ENCODE assay signal across 1 cellular context in genomic region chrX:56782362-56782761, GRCh38.
TF ChIP-seq lines count a peak whose summit lies in the region.

No MANE protein-coding gene starts in this region.

TF ChIP-seq in GM12878, 131 proteins besides CTCF, POLR2A, EP300 and RAD21 (continued from another document):
- TF ChIP-seq SKIL (IDR thresholded peaks at IDR 0.05; ENCODE audit: low read depth, poor library complexity, severe bottlenecking) (no peak), RBBP5 (conservative IDR thresholded peaks at IDR 0.05) (no peak), TCF7 (IDR thresholded peaks at IDR 0.05; ENCODE audit: borderline replicate concordance) (no peak), SIX5 (IDR thresholded peaks at IDR 0.05; ENCODE audit: low read depth, low read length, severe bottlenecking) (no peak), ZBTB4 (CRISPR knock-in tag; IDR thresholded peaks at IDR 0.05) (no peak), MAX (IDR thresholded peaks at IDR 0.05; ENCODE audit: low read depth, low read length) (no peak), IKZF2 (IDR thresholded peaks at IDR 0.05) (peak in 1 of 2 experiments; percentile 9; a peak in 1 of 4 replicates), IRF4 (IDR thresholded peaks at IDR 0.05; ENCODE audit: low read depth, low read length) (no peak), USF1 (IDR thresholded peaks at IDR 0.05; ENCODE audit: borderline replicate concordance, extremely low read length, insufficient read depth, low read depth, low read length) (no peak)
